Comparison of ENCODE assay signal across 13 cellular contexts in the genomic region with DNA sequence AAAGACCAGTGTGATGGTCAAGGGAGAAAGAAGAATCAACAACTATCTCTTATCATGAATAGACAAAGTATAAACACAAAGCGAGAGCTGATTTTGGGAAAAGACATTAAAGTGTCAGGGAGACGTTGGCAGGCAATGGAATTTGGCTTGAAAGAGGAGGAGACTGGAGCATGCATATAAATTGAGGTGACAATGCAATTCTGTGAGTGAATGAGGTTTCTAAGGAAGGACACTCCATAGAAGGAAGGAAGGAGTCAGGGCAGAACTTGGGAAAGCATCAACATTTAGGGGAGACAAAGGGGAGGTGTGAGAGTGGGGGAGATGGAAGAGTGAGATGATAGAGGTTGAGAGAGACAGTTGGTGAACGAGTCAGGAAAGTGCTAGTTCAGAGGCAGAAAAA.
"Had no signal": no experiment of that assay in that cellular context is flagged by ENCODE, and none has a peak within 500 bp of the region (broad histone marks: within the 10 kb centered on the region; RNA-seq: fewer than 3 reads in every experiment).

No MANE protein-coding gene starts in this region.

- H3K27me3 ChIP-seq: heart left ventricle, right atrium auricular region, sigmoid colon had no signal

- ATAC-seq: esophagus mucosa, heart left ventricle, left lobe of liver, natural killer cell had no signal

- H3K27me3 Mint-ChIP-seq: type B pancreatic cell had no signal

- H3K4me3 Mint-ChIP-seq: mesothelial cell of epicardium, natural killer cell, type B pancreatic cell had no signal

- H3K4me1 Mint-ChIP-seq: natural killer cell had no signal

- H3K27ac ChIP-seq: right atrium auricular region, sigmoid colon, skin epidermis had no signal

- H3K9me3 ChIP-seq: heart left ventricle, right atrium auricular region, sigmoid colon had no signal

- H3K27ac Mint-ChIP-seq: mesothelial cell of epicardium, natural killer cell, type B pancreatic cell had no signal

- H3K36me3 ChIP-seq: heart left ventricle, right atrium auricular region, sigmoid colon had no signal

- H3K9me3 Mint-ChIP-seq: natural killer cell, type B pancreatic cell had no signal

- DNase-seq: effector memory CD4-positive, alpha-beta T cell; heart left ventricle; hippocampal formation; kidney glomerular epithelial cell; natural killer cell; sigmoid colon; stimulated activated naive CD4-positive, alpha-beta T cell had no signal

- H3K4me3 ChIP-seq: heart left ventricle, right atrium auricular region, sigmoid colon, skin epidermis had no signal

- H3K36me3 Mint-ChIP-seq: mesothelial cell of epicardium, natural killer cell had no signal
